Comparison of ENCODE assay signal across 10 cellular contexts in the genomic region with DNA sequence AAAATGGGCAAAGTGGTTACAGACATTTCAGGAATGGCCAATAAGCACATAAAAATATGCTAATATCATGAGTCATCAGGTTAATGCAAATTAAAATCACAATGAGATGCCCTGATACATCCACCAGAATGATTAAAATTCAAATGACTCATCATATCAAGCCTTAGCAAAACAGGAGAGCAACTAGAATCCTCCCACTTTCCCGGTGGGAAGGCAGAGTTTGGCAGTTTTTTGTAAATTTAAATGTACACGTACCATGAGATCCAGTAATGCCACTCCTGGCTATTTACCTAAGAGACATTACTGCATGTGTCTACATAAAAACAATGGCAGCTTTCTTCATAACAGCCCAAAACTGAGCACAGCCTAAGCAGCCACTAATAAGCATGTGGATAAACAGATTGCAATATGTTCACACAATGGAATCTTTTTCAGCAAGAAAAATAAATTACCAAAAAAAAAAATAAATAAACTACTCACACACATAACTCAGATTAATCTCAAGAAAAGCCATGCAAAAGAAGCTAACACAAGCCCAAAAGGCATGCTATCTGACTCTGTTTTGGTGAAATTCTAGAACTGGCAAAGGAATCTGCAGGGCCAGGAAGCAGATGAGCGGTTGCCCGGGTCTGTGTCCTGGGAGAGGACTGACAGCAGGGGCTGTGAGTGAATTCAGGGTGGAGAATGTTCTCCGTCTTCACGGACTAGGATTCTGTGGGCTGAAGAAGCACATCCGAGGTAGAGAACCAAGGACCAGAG. TPM values are rescaled to one million over a fixed set of nuclear protein-coding genes. Genes with fewer than 3 reads are reported as not detected.
DNase-seq lines count a peak whose midpoint lies in the region; ATAC-seq and TF ChIP-seq lines count a peak whose summit lies in the region.
"Had no signal": no experiment of that assay in that cellular context is flagged by ENCODE, and none has a peak within 500 bp of the region (broad histone marks: within the 10 kb centered on the region; RNA-seq: fewer than 3 reads in every experiment).

No MANE protein-coding gene starts in this region.

- H3K27me3 ChIP-seq in SJSA1 (replicated peaks), result no peaks in the 10 kb centered on the region
- no peaks in the 10 kb centered on the region for H3K27me3 ChIP-seq in stomach smooth muscle (ENCODE audit: control insufficient read depth in 1 of 2, insufficient read depth in 2 of 2, low read length in 2 of 2)

- ATAC-seq in GM21576 (IDR thresholded peaks at IDR 0.05; ENCODE audit: unreplicated experiment), result no peak
- no peak for ATAC-seq in stimulated activated naive B cell treated with anti-CD40 and anti-IgM and Interleukin-4, amounts not matched to agents 10 μg/mL and 1 μg/mL and 100 μg/mL, for 72 hours (replicated peaks)

- H3K36me3 ChIP-seq in HEK293 (ENCODE audit: control insufficient read depth in 2 of 2, insufficient read depth in 1 of 2, low read length in 2 of 2) (no peaks in the 10 kb centered on the region), SJSA1 (peaks cover 7% of the 10 kb centered on the region), stomach smooth muscle (ENCODE audit: control insufficient read depth in 2 of 2, insufficient read depth in 2 of 2, low read length in 2 of 2) (no peaks in the 10 kb centered on the region)

- H3K9me3 ChIP-seq in HEK293 (ENCODE audit: control insufficient read depth, insufficient read depth, low read depth, low read length) (no peaks in the 10 kb centered on the region), SJSA1 (replicated peaks) (peaks cover 6% of the 10 kb centered on the region), stomach smooth muscle (ENCODE audit: control insufficient read depth in 2 of 2, low read length in 2 of 2) (no peaks in the 10 kb centered on the region)

- peaks cover 2 to 4% of the 10 kb centered on the region in 2 donors for H3K36me3 Mint-ChIP-seq in stimulated activated naive B cell treated with anti-CD40 and anti-IgM and Interleukin-4, amounts not matched to agents 10 μg/mL and 1 μg/mL and 100 μg/mL, for 72 hours

- H3K27ac Mint-ChIP-seq in stimulated activated naive B cell treated with anti-CD40 and anti-IgM and Interleukin-4, amounts not matched to agents 10 μg/mL and 1 μg/mL and 100 μg/mL, for 72 hours, result no peak overlapping the region
- H3K27ac Mint-ChIP-seq: activated CD4-positive, alpha-beta T cell treated with anti-CD3 and anti-CD28 coated beads, Interleukin-2, amount 10 ng/mL, durations not matched to agents 7 days and 5 days had no signal

- peaks cover 18 to 21% of the 10 kb centered on the region in 2 donors for H3K27me3 Mint-ChIP-seq in stimulated activated naive B cell treated with anti-CD40 and anti-IgM and Interleukin-4, amounts not matched to agents 10 μg/mL and 1 μg/mL and 100 μg/mL, for 72 hours
- H3K27me3 Mint-ChIP-seq: activated CD4-positive, alpha-beta T cell treated with anti-CD3 and anti-CD28 coated beads, Interleukin-2, amount 10 ng/mL, durations not matched to agents 7 days and 5 days had no signal

- H3K4me1 ChIP-seq in HEK293 (ENCODE audit: control insufficient read depth, insufficient read depth, low read length), result peaks cover 6% of the 10 kb centered on the region; the same call in 1 of the 2 replicates
- peaks cover 48% of the 10 kb centered on the region for H3K4me1 ChIP-seq in SJSA1 (replicated peaks)
- H3K4me1 ChIP-seq in stomach smooth muscle (ENCODE audit: control insufficient read depth, insufficient read depth, low read length), result peaks cover 37% of the 10 kb centered on the region

- POLR2A ChIA-PET in HEK293 (lab: Yijun Ruan, JAX), result no interaction called here

- H3K4me3 ChIP-seq in HEK293 (ENCODE audit: low read depth, low read length) (no peak overlapping the region), SJSA1 (no peak overlapping the region), fibroblast of the aortic adventitia (ENCODE audit: low read depth, low read length) (no peak overlapping the region), stomach smooth muscle (ENCODE audit: low read length in 2 of 2) (no peak overlapping the region)

- peak overlapping the region in 1 of 2 donors; percentile 19 for H3K9ac ChIP-seq in stomach smooth muscle (ENCODE audit: low read length in 2 of 2)

- H3K4me1 Mint-ChIP-seq in stimulated activated naive B cell treated with anti-CD40 and anti-IgM and Interleukin-4, amounts not matched to agents 10 μg/mL and 1 μg/mL and 100 μg/mL, for 72 hours, result no peaks in the 10 kb centered on the region

- peak; percentile 60 to 88 for DNase-seq in SJSA1 (ENCODE audit: low read depth in 1 of 2, low spot score in 2 of 2)
- DNase-seq in fibroblast of the aortic adventitia (ENCODE audit: low read depth), result peak; percentile 71
- no peak for DNase-seq in HK-2 (ENCODE audit: unreplicated experiment)
- DNase-seq in stimulated activated naive B cell treated with anti-CD40 and anti-IgM and Interleukin-4, amounts not matched to agents 10 μg/mL and 1 μg/mL and 100 μg/mL, for 72 hours, result no peak
- DNase-seq: activated CD4-positive, alpha-beta T cell treated with anti-CD3 and anti-CD28 coated beads, Interleukin-2, amount 10 ng/mL, durations not matched to agents 7 days and 5 days; NCI-H2227 treated with DMSO at 0.1 percent for 48 hours; stimulated activated CD4-positive, alpha-beta T cell treated with anti-CD3 and anti-CD28 coated beads, Interleukin-12 subunit alpha, Interleukin-12 subunit beta, amount 100 ng/mL, for 4 hours had no signal

- no peak overlapping the region for H3K27ac ChIP-seq in HEK293 (ENCODE audit: extremely low read depth, low read depth, low read length)
- peak overlapping the region; percentile 63 for H3K27ac ChIP-seq in SJSA1
- H3K27ac ChIP-seq in stomach smooth muscle (ENCODE audit: low read length), result peak overlapping the region; percentile 49

- TF ChIP-seq CTCF in HEK293 (tag by site-specific recombination; IDR thresholded peaks at IDR 0.05) (no peak), fibroblast of the aortic adventitia (IDR thresholded peaks at IDR 0.05; ENCODE audit: insufficient read depth, low read length) (no peak)

- CTCF ChIA-PET in HEK293 (lab: Yijun Ruan, JAX), result interaction anchor here (0.6 kb wide), 1 partner anchor 11 kb away, joined by 4 read pairs; no protein-coding TSS in a partner anchor

- no peak overlapping the region for H3K4me3 Mint-ChIP-seq in stimulated activated naive B cell treated with anti-CD40 and anti-IgM and Interleukin-4, amounts not matched to agents 10 μg/mL and 1 μg/mL and 100 μg/mL, for 72 hours
- H3K4me3 Mint-ChIP-seq: activated CD4-positive, alpha-beta T cell treated with anti-CD3 and anti-CD28 coated beads, Interleukin-2, amount 10 ng/mL, durations not matched to agents 7 days and 5 days had no signal

- peaks cover 7% of the 10 kb centered on the region in 2 donors for H3K9me3 Mint-ChIP-seq in stimulated activated naive B cell treated with anti-CD40 and anti-IgM and Interleukin-4, amounts not matched to agents 10 μg/mL and 1 μg/mL and 100 μg/mL, for 72 hours

TF ChIP-seq in HEK293, 187 proteins besides CTCF, POLR2A, EP300 and RAD21:
- TF ChIP-seq ZBTB17 (tag by site-specific recombination; IDR thresholded peaks at IDR 0.05) (peak; percentile 27; the same call in 1 of the 2 replicates), ZEB2 (tag by site-specific recombination; IDR thresholded peaks at IDR 0.05) (0 out of 2 replicates have a peak, but pooled peaks have one; percentile 16)
- TF ChIP-seq, protein P1, sequence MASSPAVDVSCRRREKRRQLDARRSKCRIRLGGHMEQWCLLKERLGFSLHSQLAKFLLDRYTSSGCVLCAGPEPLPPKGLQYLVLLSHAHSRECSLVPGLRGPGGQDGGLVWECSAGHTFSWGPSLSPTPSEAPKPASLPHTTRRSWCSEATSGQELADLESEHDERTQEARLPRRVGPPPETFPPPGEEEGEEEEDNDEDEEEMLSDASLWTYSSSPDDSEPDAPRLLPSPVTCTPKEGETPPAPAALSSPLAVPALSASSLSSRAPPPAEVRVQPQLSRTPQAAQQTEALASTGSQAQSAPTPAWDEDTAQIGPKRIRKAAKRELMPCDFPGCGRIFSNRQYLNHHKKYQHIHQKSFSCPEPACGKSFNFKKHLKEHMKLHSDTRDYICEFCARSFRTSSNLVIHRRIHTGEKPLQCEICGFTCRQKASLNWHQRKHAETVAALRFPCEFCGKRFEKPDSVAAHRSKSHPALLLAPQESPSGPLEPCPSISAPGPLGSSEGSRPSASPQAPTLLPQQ (tag by site-specific recombination; IDR thresholded peaks at IDR 0.05), result no peak

RNA-seq across cellular contexts. Expression of a gene that starts 48.8 kb away (rescaled TPM):
- 33.1 and 47.4 TPM in 2 replicates for total RNA-seq in SJSA1 (2014; rRNA removed; shearing (Covaris generic))
- 66.0 and 83.9 TPM in 2 replicates for total RNA-seq in fibroblast of the aortic adventitia (ENCODE audit: low replicate concordance)

Comparison
In these comparisons a context has a peak if more than half of its experiments do, and no peak if none do; other contexts are left out.
1. DNase-seq: peak in SJSA1 (2 of 2) and fibroblast of the aortic adventitia (single experiment); none in HK-2 (single experiment) and stimulated activated naive B cell treated with anti-CD40 and anti-IgM and Interleukin-4, amounts not matched to agents 10 μg/mL and 1 μg/mL and 100 μg/mL, for 72 hours (single experiment).